ENCODE assay signal across 25 cellular contexts in the genomic region with DNA sequence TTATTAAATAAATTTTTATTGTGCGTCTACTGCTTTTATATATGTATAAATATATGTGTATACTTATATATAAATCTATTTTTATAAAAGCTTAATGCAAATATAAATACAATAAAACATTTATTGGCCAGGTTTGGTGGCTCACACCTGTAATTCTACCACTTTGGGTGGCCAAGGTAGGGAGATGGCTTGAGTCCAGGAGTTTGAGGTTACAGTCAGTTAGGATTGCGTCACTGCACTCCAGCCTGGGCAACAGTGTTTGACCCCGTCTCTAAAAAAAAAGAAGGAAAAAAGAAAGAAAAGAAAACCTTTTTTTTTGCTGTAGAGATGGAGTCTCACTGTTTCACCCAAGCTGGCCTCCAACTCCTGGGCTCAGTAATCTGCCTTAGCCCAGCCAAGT.
"Had no signal": no experiment of that assay in that cellular context is flagged by ENCODE, and none has a peak within 500 bp of the region (broad histone marks: within the 10 kb centered on the region; RNA-seq: fewer than 3 reads in every experiment).

No MANE protein-coding gene starts in this region.

- H3K9me3 ChIP-seq: breast epithelium, esophagus squamous epithelium, heart right ventricle, left lung, neutrophil, testis, transverse colon had no signal

- H3K27me3 ChIP-seq: breast epithelium, esophagus squamous epithelium, heart right ventricle, left lung, neutrophil, testis, transverse colon had no signal

- FAIRE-seq: endometrium had no signal

- DNase-seq: activated CD4-positive, alpha-beta T cell treated with anti-CD3 and anti-CD28 coated beads for 4 hours; activated CD4-positive, alpha-beta T cell treated with anti-CD3 and anti-CD28 coated beads, Interleukin-2, amount 50 U/mL, for 4 hours; activated naive CD4-positive, alpha-beta T cell; activated T-cell treated with anti-CD3 and anti-CD28 coated beads for 4 hours; activated T-cell treated with anti-CD3 and anti-CD28 coated beads, Interleukin-2, amount 50 U/mL, for 72 hours; dermis blood vessel endothelial cell; effector CD4-positive, alpha-beta T cell; esophagus squamous epithelium; foreskin melanocyte; heart right ventricle; left lung; stimulated activated CD4-positive, alpha-beta T cell treated with anti-CD3 and anti-CD28 coated beads, Interleukin-12 subunit alpha, Interleukin-12 subunit beta, amount 100 ng/mL, for 4 hours; stimulated activated CD4-positive, alpha-beta T cell treated with anti-CD3 and anti-CD28 coated beads, Interleukin-4, amount 100 ng/mL, for 1 hour; stimulated activated naive CD8-positive, alpha-beta T cell treated with anti-CD3 and anti-CD28 coated beads, Interleukin-15, Interleukin-2, amounts not matched to agents 100 U/mL and 50 U/mL, for 24 hours; testis; transverse colon had no signal

- H3K4me3 ChIP-seq: breast epithelium, esophagus squamous epithelium, heart right ventricle, left lung, lung, skin epidermis, testis, transverse colon had no signal

- ATAC-seq: activated naive CD4-positive, alpha-beta T cell treated with anti-CD3 and anti-CD28 coated beads, Interleukin-2, amount 50 U/mL, for 72 hours; activated T-cell treated with anti-CD3 and anti-CD28 coated beads, Interleukin-2, amount 50 U/mL, for 72 hours; heart right ventricle; left lung; sciatic nerve; stimulated activated naive CD8-positive, alpha-beta T cell treated with anti-CD3 and anti-CD28 coated beads, Interleukin-15, Interleukin-2, amounts not matched to agents 100 U/mL and 50 U/mL, for 24 hours had no signal

- H3K27ac ChIP-seq: breast epithelium, epithelial cell of prostate, esophagus squamous epithelium, heart right ventricle, left lung, neutrophil, skin epidermis, testis, transverse colon, VCaP had no signal

- H3K36me3 ChIP-seq: breast epithelium had no signal

- H3K4me1 ChIP-seq: breast epithelium, esophagus squamous epithelium, heart right ventricle, left lung, testis had no signal
